Comparison of ENCODE assay signal across 7 cellular contexts in the genomic region with DNA sequence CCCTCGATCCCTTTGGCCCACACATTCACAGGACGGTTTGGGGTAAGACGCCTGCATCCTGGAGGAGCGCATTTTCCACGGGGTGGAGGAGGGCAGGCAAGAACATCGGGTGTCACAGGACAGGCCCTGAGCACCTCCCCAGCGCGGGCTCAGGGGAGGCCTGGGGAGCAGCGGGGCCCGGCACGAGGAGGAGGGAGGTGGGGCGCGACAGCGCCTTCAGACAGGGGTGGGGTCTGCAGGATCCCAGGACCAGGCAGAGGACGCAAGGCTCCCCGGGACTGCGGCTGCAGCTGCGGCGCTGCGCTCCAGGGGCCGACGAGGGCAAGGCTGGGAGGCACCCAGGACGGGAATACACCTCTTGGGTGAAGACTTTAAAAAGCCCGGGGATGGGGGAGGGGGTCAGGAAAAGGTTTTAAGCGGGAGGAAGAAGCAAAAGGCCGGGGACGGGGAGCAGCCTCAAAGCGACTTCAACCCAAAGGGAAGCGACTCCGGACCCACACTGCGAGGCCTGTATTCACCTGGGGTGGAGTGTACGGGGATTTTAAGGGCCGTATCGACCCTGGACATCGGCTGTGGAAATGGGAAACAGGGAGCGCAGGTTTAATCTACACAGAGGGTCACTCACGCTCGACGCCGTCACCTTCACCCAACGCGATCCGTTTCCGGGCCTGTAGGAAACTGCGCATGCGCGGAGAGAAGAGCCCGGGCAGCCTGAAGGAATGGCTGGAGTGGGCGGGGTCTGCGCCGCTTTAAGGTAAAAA. TPM values are rescaled to one million over a fixed set of nuclear protein-coding genes. Genes with fewer than 3 reads are reported as not detected.
DNase-seq lines count a peak whose midpoint lies in the region; ATAC-seq and TF ChIP-seq lines count a peak whose summit lies in the region.

Gene ZNF415, minus strand, starts transcription at position 680 of the 761 bp plus-strand sequence. CDS start 10,234 bp downstream, outside the sequence.

- WGBS in mammary epithelial cell (ENCODE audit: low coverage, missing lambda C conversion rate), result under 1% methylated on average over 21 of the region's 51 CpGs

- CTCF ChIA-PET in mammary epithelial cell (lab: Charles Lee; ENCODE audit: low non-redundant PET), result no interaction called here

- DNase-seq in HK-2 (ENCODE audit: unreplicated experiment) (peak; percentile 91), mammary epithelial cell (peak; percentile 64), renal cortical epithelial cell (ENCODE audit: low read depth) (peak; percentile 16)

- H3K9me3 ChIP-seq in mammary epithelial cell (replicated peaks; ENCODE audit: insufficient read depth, low read length) (peaks cover 11% of the 10 kb centered on the region), iPS-18a (ENCODE audit: control insufficient read depth, low read depth, low read length) (no peaks in the 10 kb centered on the region)

- no peak for TF ChIP-seq CTCF in mammary epithelial cell (conservative IDR thresholded peaks at IDR 0.05 in 1 of 2, IDR thresholded peaks at IDR 0.05 in 1 of 2; ENCODE audit: extremely low read depth in 1 of 2, insufficient read depth in 1 of 2, low read depth in 1 of 2, low read length in 2 of 2)

- H3K4me3 ChIP-seq in mammary epithelial cell (replicated peaks in 1 of 3; ENCODE audit: insufficient read depth in 1 of 3, low read depth in 2 of 3, low read length in 3 of 3), result peak within 1 kb of the TSS; percentile 38 to 58 (median 40)
- H3K4me3 ChIP-seq in iPS-18a (ENCODE audit: low read length), result peak within 1 kb of the TSS; percentile 90

- ATAC-seq in SK-N-SH treated with all-trans-retinoic acid at 6 μM for 48 hours, result peak; percentile 88
- ATAC-seq in HG03135 (IDR thresholded peaks at IDR 0.05; ENCODE audit: unreplicated experiment), result no peak
- ATAC-seq in GM18519 (IDR thresholded peaks at IDR 0.05; ENCODE audit: low FRiP score, unreplicated experiment), result no peak

- intact Hi-C loops in mammary epithelial cell (cut with micrococcal nuclease), result no loop called here

- H3K36me3 ChIP-seq in mammary epithelial cell (ENCODE audit: insufficient read depth, low read length) (no peaks in the 10 kb centered on the region), iPS-18a (ENCODE audit: control insufficient read depth, low read depth, low read length) (no peaks in the 10 kb centered on the region)

- BruUV-seq in mammary epithelial cell (replicated peaks; lab: Mats Ljungman, UMichigan), result no TSS peak

- in situ Hi-C loops in mammary epithelial cell (cut with MboI; ENCODE audit: low sequenced_read_pairs in 2 of 2), result no loop called here

- H3K4me2 ChIP-seq in mammary epithelial cell (ENCODE audit: insufficient read depth, low read depth, low read length), result peak within 1 kb of the TSS; percentile 51

- no peaks in the 10 kb centered on the region for H4K20me1 ChIP-seq in mammary epithelial cell (ENCODE audit: insufficient read depth, low read length)

- peak within 1 kb of the TSS; percentile 54 for H2AFZ ChIP-seq in mammary epithelial cell (ENCODE audit: low read depth, low read length)

- H3K9ac ChIP-seq in mammary epithelial cell (ENCODE audit: insufficient read depth, low read length), result no peak within 1 kb of the TSS
- peak within 1 kb of the TSS; percentile 53 for H3K9ac ChIP-seq in iPS-18a (ENCODE audit: low read length)

- no peaks in the 10 kb centered on the region for H3K27me3 ChIP-seq in mammary epithelial cell (ENCODE audit: insufficient read depth, low read length)
- H3K27me3 ChIP-seq in iPS-18a (ENCODE audit: control insufficient read depth, insufficient read depth, low read length), result peaks cover 16% of the 10 kb centered on the region

- H3K79me2 ChIP-seq in mammary epithelial cell (ENCODE audit: insufficient read depth, low read length), result no peaks in the 10 kb centered on the region

- H3K27ac ChIP-seq in mammary epithelial cell (ENCODE audit: insufficient read depth, low read depth, low read length) (no peak within 1 kb of the TSS), iPS-18a (ENCODE audit: low read length) (no peak within 1 kb of the TSS)

- dilution Hi-C loops in mammary epithelial cell (cut with HindIII; ENCODE audit: low sequenced_read_pairs), result no loop called here

- peaks cover 5% of the 10 kb centered on the region for H3K4me1 ChIP-seq in mammary epithelial cell (ENCODE audit: insufficient read depth, low read length)
- peaks cover 3% of the 10 kb centered on the region for H3K4me1 ChIP-seq in iPS-18a (ENCODE audit: control insufficient read depth, low read depth, low read length)

TF ChIP-seq in SK-N-SH treated with all-trans-retinoic acid at 6 μM for 48 hours, 23 proteins besides CTCF, POLR2A, EP300 and RAD21:
- TF ChIP-seq BACH2 (CRISPR knock-in tag; IDR thresholded peaks at IDR 0.05; ENCODE audit: borderline replicate concordance), result no peak
- TF ChIP-seq, protein P1, sequence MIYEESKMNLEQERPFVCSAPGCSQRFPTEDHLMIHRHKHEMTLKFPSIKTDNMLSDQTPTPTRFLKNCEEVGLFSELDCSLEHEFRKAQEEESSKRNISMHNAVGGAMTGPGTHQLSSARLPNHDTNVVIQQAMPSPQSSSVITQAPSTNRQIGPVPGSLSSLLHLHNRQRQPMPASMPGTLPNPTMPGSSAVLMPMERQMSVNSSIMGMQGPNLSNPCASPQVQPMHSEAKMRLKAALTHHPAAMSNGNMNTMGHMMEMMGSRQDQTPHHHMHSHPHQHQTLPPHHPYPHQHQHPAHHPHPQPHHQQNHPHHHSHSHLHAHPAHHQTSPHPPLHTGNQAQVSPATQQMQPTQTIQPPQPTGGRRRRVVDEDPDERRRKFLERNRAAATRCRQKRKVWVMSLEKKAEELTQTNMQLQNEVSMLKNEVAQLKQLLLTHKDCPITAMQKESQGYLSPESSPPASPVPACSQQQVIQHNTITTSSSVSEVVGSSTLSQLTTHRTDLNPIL (CRISPR knock-in tag; IDR thresholded peaks at IDR 0.05; ENCODE audit: low read depth), result no peak
- no peak for TF ChIP-seq GLIS3 (CRISPR knock-in tag; IDR thresholded peaks at IDR 0.05)
- TF ChIP-seq OSR1 (CRISPR knock-in tag; IDR thresholded peaks at IDR 0.05), result no peak

RNA-seq across cellular contexts. Expression of gene ZNF415, which starts in this region (rescaled TPM):
- total RNA-seq in mammary epithelial cell, result 10 to 100 TPM in 1 of 2 donors, 1 to 10 TPM in 1; 2.0 to 10.2 TPM
- polyA plus RNA-seq in mammary epithelial cell, result 1.3 TPM
- polyA minus RNA-seq in mammary epithelial cell, result 4.2 TPM
- 5.2 and 16.2 TPM in 2 replicates for total RNA-seq in renal cortical epithelial cell

Comparison
In these comparisons a context has a peak if more than half of its experiments do, and no peak if none do; other contexts are left out.
1. DNase-seq: peak in every context shown above with its lines; median percentile 91 in HK-2; 64 in mammary epithelial cell; 16 in renal cortical epithelial cell.